Comparison of ENCODE assay signal across 1 cellular context in genomic region chr2:45567974-45568789, GRCh38.
A peak's percentile ranks its signal among the peaks of the same experiment; 100 is the strongest.
TF ChIP-seq lines count a peak whose summit lies in the region.

No MANE protein-coding gene starts in this region.

TF ChIP-seq in K562, 482 proteins besides CTCF, POLR2A, EP300 and RAD21 (continued from another document and continues in another):
- TF ChIP-seq ZBTB40 (IDR thresholded peaks at IDR 0.05) (peak; percentile 86), ZBTB40 (CRISPR knock-in tag; IDR thresholded peaks at IDR 0.05) (no peak), POLR2AphosphoS2 (IDR thresholded peaks at IDR 0.05; ENCODE audit: low read length) (no peak), ZNF41 (CRISPR knock-in tag; conservative IDR thresholded peaks at IDR 0.05) (no peak), ETS2 (tag; IDR thresholded peaks at IDR 0.05; ENCODE audit: borderline replicate concordance, poor library complexity, severe bottlenecking) (no peak), SNRNP70 (optimal IDR thresholded peaks at IDR 0.05; ENCODE audit: low read depth, low read length) (no peak), POLR3A (IDR thresholded peaks at IDR 0.05; ENCODE audit: borderline replicate concordance, extremely low read depth, insufficient read depth, insufficient read length) (no peak), TOE1 (IDR thresholded peaks at IDR 0.05; ENCODE audit: borderline replicate concordance) (no peak), TOE1 (CRISPR knock-in tag; IDR thresholded peaks at IDR 0.05; ENCODE audit: borderline replicate concordance, low read depth) (no peak), SMARCA5 (IDR thresholded peaks at IDR 0.05) (0 out of 2 replicates have a peak, but pooled peaks have one; percentile 17), ZNF561 (CRISPR knock-in tag; conservative IDR thresholded peaks at IDR 0.05) (no peak), RBM14 (IDR thresholded peaks at IDR 0.05; ENCODE audit: borderline replicate concordance, insufficient read depth, low read depth, low read length) (no peak), ZBTB49 (CRISPR knock-in tag; IDR thresholded peaks at IDR 0.05; ENCODE audit: borderline replicate concordance) (no peak), DPF2 (IDR thresholded peaks at IDR 0.05) (peak; percentile 48; the same call in 1 of the 2 replicates), LCOR (CRISPR knock-in tag; IDR thresholded peaks at IDR 0.05) (no peak), HNRNPUL1 (IDR thresholded peaks at IDR 0.05; ENCODE audit: low read length) (no peak), CBX5 (IDR thresholded peaks at IDR 0.05; ENCODE audit: borderline replicate concordance, low read depth) (no peak), ETV1 (tag; conservative IDR thresholded peaks at IDR 0.05; ENCODE audit: low read depth) (peak; percentile 90), CEBPG (CRISPR knock-in tag; IDR thresholded peaks at IDR 0.05) (no peak), CEBPG (tag; conservative IDR thresholded peaks at IDR 0.05 in 1 of 2, IDR thresholded peaks at IDR 0.05 in 1 of 2) (0 out of 4 replicates have a peak, but pooled peaks of 1 of the 2 experiments have one; percentile 25), BMI1 (IDR thresholded peaks at IDR 0.05; ENCODE audit: low read length) (no peak), ZFP30 (CRISPR knock-in tag; IDR thresholded peaks at IDR 0.05; ENCODE audit: borderline replicate concordance) (no peak), DACH1 (IDR thresholded peaks at IDR 0.05; ENCODE audit: partially characterized antibody) (no peak), MIER1 (IDR thresholded peaks at IDR 0.05; ENCODE audit: low read depth) (no peak), CREM (IDR thresholded peaks at IDR 0.05; ENCODE audit: low read depth) (peak; percentile 47; the same call in 1 of the 2 replicates), KDM1A (IDR thresholded peaks at IDR 0.05) (no peak), MTA1 (IDR thresholded peaks at IDR 0.05; ENCODE audit: borderline replicate concordance) (no peak)
- TF ChIP-seq, protein P1, sequence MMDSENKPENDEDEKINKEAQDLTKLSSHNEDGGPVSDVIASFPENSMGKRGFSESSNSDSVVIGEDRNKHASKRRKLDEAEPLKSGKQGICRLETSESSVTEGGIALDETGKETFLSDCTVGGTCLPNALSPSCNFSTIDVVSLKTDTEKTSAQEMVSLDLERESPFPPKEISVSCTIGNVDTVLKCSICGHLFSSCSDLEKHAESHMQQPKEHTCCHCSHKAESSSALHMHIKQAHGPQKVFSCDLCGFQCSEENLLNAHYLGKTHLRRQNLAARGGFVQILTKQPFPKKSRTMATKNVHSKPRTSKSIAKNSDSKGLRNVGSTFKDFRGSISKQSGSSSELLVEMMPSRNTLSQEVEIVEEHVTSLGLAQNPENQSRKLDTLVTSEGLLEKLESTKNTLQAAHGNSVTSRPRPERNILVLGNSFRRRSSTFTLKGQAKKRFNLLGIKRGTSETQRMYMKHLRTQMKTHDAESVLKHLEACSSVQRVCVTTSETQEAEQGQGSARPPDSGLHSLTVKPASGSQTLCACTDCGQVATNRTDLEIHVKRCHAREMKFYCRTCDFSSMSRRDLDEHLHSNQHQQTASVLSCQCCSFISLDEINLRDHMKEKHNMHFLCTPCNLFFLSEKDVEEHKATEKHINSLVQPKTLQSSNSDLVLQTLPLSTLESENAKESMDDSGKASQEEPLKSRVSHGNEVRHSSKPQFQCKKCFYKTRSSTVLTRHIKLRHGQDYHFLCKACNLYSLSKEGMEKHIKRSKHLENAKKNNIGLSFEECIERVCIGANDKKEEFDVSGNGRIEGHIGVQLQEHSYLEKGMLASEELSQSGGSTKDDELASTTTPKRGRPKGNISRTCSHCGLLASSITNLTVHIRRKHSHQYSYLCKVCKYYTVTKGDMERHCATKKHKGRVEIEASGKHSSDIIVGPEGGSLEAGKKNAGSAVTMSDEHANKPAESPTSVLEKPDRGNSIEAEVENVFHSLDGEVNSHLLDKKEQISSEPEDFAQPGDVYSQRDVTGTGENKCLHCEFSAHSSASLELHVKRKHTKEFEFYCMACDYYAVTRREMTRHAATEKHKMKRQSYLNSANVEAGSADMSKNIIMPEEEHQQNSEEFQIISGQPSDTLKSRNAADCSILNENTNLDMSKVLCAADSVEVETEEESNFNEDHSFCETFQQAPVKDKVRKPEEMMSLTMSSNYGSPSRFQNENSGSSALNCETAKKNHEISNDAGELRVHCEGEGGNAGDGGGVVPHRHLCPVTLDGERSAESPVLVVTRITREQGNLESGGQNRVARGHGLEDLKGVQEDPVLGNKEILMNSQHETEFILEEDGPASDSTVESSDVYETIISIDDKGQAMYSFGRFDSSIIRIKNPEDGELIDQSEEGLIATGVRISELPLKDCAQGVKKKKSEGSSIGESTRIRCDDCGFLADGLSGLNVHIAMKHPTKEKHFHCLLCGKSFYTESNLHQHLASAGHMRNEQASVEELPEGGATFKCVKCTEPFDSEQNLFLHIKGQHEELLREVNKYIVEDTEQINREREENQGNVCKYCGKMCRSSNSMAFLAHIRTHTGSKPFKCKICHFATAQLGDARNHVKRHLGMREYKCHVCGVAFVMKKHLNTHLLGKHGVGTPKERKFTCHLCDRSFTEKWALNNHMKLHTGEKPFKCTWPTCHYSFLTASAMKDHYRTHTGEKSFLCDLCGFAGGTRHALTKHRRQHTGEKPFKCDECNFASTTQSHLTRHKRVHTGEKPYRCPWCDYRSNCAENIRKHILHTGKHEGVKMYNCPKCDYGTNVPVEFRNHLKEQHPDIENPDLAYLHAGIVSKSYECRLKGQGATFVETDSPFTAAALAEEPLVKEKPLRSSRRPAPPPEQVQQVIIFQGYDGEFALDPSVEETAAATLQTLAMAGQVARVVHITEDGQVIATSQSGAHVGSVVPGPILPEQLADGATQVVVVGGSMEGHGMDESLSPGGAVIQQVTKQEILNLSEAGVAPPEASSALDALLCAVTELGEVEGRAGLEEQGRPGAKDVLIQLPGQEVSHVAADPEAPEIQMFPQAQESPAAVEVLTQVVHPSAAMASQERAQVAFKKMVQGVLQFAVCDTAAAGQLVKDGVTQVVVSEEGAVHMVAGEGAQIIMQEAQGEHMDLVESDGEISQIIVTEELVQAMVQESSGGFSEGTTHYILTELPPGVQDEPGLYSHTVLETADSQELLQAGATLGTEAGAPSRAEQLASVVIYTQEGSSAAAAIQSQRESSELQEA (IDR thresholded peaks at IDR 0.05; ENCODE audit: low read depth), result no peak
- TF ChIP-seq, protein P2, sequence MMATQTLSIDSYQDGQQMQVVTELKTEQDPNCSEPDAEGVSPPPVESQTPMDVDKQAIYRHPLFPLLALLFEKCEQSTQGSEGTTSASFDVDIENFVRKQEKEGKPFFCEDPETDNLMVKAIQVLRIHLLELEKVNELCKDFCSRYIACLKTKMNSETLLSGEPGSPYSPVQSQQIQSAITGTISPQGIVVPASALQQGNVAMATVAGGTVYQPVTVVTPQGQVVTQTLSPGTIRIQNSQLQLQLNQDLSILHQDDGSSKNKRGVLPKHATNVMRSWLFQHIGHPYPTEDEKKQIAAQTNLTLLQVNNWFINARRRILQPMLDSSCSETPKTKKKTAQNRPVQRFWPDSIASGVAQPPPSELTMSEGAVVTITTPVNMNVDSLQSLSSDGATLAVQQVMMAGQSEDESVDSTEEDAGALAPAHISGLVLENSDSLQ (IDR thresholded peaks at IDR 0.05), result peak; percentile 90
- TF ChIP-seq, protein P3, sequence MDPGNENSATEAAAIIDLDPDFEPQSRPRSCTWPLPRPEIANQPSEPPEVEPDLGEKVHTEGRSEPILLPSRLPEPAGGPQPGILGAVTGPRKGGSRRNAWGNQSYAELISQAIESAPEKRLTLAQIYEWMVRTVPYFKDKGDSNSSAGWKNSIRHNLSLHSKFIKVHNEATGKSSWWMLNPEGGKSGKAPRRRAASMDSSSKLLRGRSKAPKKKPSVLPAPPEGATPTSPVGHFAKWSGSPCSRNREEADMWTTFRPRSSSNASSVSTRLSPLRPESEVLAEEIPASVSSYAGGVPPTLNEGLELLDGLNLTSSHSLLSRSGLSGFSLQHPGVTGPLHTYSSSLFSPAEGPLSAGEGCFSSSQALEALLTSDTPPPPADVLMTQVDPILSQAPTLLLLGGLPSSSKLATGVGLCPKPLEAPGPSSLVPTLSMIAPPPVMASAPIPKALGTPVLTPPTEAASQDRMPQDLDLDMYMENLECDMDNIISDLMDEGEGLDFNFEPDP (CRISPR knock-in tag; IDR thresholded peaks at IDR 0.05), result no peak
- TF ChIP-seq, protein P4, sequence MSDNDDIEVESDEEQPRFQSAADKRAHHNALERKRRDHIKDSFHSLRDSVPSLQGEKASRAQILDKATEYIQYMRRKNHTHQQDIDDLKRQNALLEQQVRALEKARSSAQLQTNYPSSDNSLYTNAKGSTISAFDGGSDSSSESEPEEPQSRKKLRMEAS (CRISPR knock-in tag; IDR thresholded peaks at IDR 0.05), result no peak
- TF ChIP-seq, protein P5, sequence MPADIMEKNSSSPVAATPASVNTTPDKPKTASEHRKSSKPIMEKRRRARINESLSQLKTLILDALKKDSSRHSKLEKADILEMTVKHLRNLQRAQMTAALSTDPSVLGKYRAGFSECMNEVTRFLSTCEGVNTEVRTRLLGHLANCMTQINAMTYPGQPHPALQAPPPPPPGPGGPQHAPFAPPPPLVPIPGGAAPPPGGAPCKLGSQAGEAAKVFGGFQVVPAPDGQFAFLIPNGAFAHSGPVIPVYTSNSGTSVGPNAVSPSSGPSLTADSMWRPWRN (IDR thresholded peaks at IDR 0.05; ENCODE audit: low read depth), result no peak
